29 cellular contexts compared by ENCODE assay signal in the genomic region with DNA sequence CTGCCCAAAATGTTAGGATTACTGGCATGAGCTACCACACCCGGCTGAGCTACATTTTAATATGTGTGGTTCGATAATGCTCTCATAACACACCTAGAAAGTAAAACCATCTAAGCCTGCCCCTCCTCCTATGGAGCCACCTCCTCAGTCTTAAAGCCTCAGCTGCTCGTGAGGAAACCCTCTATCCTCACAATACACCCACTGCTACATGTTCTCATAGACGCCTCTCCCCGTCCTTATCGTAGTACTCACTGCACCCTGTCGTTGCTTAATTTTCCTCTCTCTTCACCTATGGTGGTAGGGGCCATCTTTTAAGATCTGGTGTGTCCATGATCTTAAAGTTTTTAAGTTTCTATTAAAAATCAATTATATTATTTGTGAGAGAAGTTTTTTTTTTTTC.
DNase-seq lines count a peak whose midpoint lies in the region; ATAC-seq, FAIRE-seq and TF ChIP-seq lines count a peak whose summit lies in the region.
"Had no signal": no experiment of that assay in that cellular context is flagged by ENCODE, and none has a peak within 500 bp of the region (broad histone marks: within the 10 kb centered on the region; RNA-seq: fewer than 3 reads in every experiment).

No MANE protein-coding gene starts in this region.

- peak overlapping the region; percentile 46 for H2AFZ ChIP-seq in keratinocyte (ENCODE audit: control insufficient read depth, low read length)

- no peaks in the 10 kb centered on the region for H3K27me3 ChIP-seq in CD4-positive, CD25-positive, alpha-beta regulatory T cell (ENCODE audit: control insufficient read depth, insufficient read depth, low read length)
- H3K27me3 ChIP-seq in keratinocyte (ENCODE audit: control insufficient read depth, extremely low read depth, insufficient read depth, low read length) = no peaks in the 10 kb centered on the region
- H3K27me3 ChIP-seq: BE2C, esophagus squamous epithelium, gastrocnemius medialis had no signal

- POLR2A ChIA-PET in activated CD4-positive, alpha-beta memory T cell treated with anti-CD3 and anti-CD28 coated beads, Interleukin-2, amount 10 ng/mL, durations not matched to agents 7 days and 5 days (lab: Charles Lee) = interaction anchor here (0.7 to 4.7 kb wide), 9 partner anchors 10 to 120 kb away, joined by 3 to 21 read pairs (median 5); partner anchors contain the start of genes JAK2 and RCL1

- no peaks in the 10 kb centered on the region for H3K9me3 ChIP-seq in CD4-positive, CD25-positive, alpha-beta regulatory T cell (ENCODE audit: control insufficient read depth in 2 of 2, low read length in 2 of 2)
- no peaks in the 10 kb centered on the region for H3K9me3 ChIP-seq in keratinocyte (ENCODE audit: control insufficient read depth, low read depth, low read length)
- H3K9me3 ChIP-seq: A549, BE2C, esophagus squamous epithelium, gastrocnemius medialis, lower lobe of right lung had no signal

- no peaks in the 10 kb centered on the region for H3K9me1 ChIP-seq in keratinocyte (ENCODE audit: control insufficient read depth, extremely low read depth, insufficient read depth, low read length)

- H3K4me2 ChIP-seq in keratinocyte (ENCODE audit: control insufficient read depth, extremely low read depth, insufficient read depth, low read depth, low read length) = peak overlapping the region; percentile 46
- H3K4me2 ChIP-seq: A549 had no signal

- H3K27ac ChIP-seq in CD4-positive, CD25-positive, alpha-beta regulatory T cell (ENCODE audit: insufficient read depth, low read length, poor library complexity, severe bottlenecking) = peak overlapping the region; percentile 20
- no peak overlapping the region for H3K27ac ChIP-seq in keratinocyte (ENCODE audit: control insufficient read depth, insufficient read depth, low read length)
- H3K27ac ChIP-seq: A549, esophagus squamous epithelium had no signal

- peaks cover 9% of the 10 kb centered on the region for H3K36me3 ChIP-seq in CD4-positive, CD25-positive, alpha-beta regulatory T cell (ENCODE audit: control insufficient read depth, insufficient read depth, low read length)
- no peaks in the 10 kb centered on the region for H3K36me3 ChIP-seq in keratinocyte (ENCODE audit: control insufficient read depth in 2 of 2, extremely low read depth in 1 of 2, insufficient read depth in 2 of 2, low read length in 2 of 2)

- H3K79me2 ChIP-seq in keratinocyte (ENCODE audit: control insufficient read depth, insufficient read depth, low read length) = no peaks in the 10 kb centered on the region

- H4K20me1 ChIP-seq in keratinocyte (ENCODE audit: control insufficient read depth, extremely low read depth, insufficient read depth, low read length) = no peaks in the 10 kb centered on the region

- H3K4me1 ChIP-seq in CD4-positive, CD25-positive, alpha-beta regulatory T cell (ENCODE audit: control insufficient read depth, insufficient read depth, low read length, poor library complexity, severe bottlenecking) = peaks cover 12% of the 10 kb centered on the region
- peaks cover 29% of the 10 kb centered on the region for H3K4me1 ChIP-seq in keratinocyte (ENCODE audit: control insufficient read depth, extremely low read depth, insufficient read depth, low read length)
- H3K4me1 ChIP-seq: A549, lower lobe of right lung had no signal

- H3K9ac ChIP-seq in keratinocyte (ENCODE audit: control insufficient read depth, extremely low read depth, insufficient read depth, low read length) = no peak overlapping the region

- H3K4me1 Mint-ChIP-seq in CD4-positive, CD25-positive, alpha-beta regulatory T cell = peaks cover 3 to 32% (median 18%) of the 10 kb centered on the region in 4 donors
- peaks cover 40% of the 10 kb centered on the region for H3K4me1 Mint-ChIP-seq in activated CD4-positive, alpha-beta memory T cell treated with anti-CD3 and anti-CD28 coated beads, Interleukin-2, amount 10 ng/mL, durations not matched to agents 7 days and 5 days

- no peaks in the 10 kb centered on the region for H3K27me3 Mint-ChIP-seq in CD4-positive, CD25-positive, alpha-beta regulatory T cell
- H3K27me3 Mint-ChIP-seq in activated CD4-positive, alpha-beta memory T cell treated with anti-CD3 and anti-CD28 coated beads, Interleukin-2, amount 10 ng/mL, durations not matched to agents 7 days and 5 days = no peaks in the 10 kb centered on the region
- H3K27me3 Mint-ChIP-seq: effector memory CD8-positive, alpha-beta T cell; type B pancreatic cell had no signal

- H3K36me3 Mint-ChIP-seq in CD4-positive, CD25-positive, alpha-beta regulatory T cell = peaks cover 23% of the 10 kb centered on the region
- H3K36me3 Mint-ChIP-seq in activated CD4-positive, alpha-beta memory T cell treated with anti-CD3 and anti-CD28 coated beads, Interleukin-2, amount 10 ng/mL, durations not matched to agents 7 days and 5 days (ENCODE audit: low read depth) = peaks cover 22% of the 10 kb centered on the region

- peak; percentile 44 for ATAC-seq in CD4-positive, CD25-positive, alpha-beta regulatory T cell (ENCODE audit: low read depth in 2 of 2)
- ATAC-seq in HG02973 (IDR thresholded peaks at IDR 0.05; ENCODE audit: unreplicated experiment) = no peak
- ATAC-seq: A549; effector memory CD8-positive, alpha-beta T cell; GM12878; lower lobe of right lung had no signal

- H3K27ac Mint-ChIP-seq in CD4-positive, CD25-positive, alpha-beta regulatory T cell = peak overlapping the region; percentile 22 to 78 (median 69)
- H3K27ac Mint-ChIP-seq in activated CD4-positive, alpha-beta memory T cell treated with anti-CD3 and anti-CD28 coated beads, Interleukin-2, amount 10 ng/mL, durations not matched to agents 7 days and 5 days = peak overlapping the region; percentile 84
- H3K27ac Mint-ChIP-seq: HFFc6, type B pancreatic cell had no signal

- no peak for TF ChIP-seq CTCF in keratinocyte (optimal IDR thresholded peaks at IDR 0.05 in 1 of 3, IDR thresholded peaks at IDR 0.05 in 1 of 3, conservative IDR thresholded peaks at IDR 0.05 in 1 of 3; ENCODE audit: extremely low read depth in 1 of 3, insufficient read depth in 2 of 3, low read length in 3 of 3)

- H3K4me3 ChIP-seq in CD4-positive, CD25-positive, alpha-beta regulatory T cell (ENCODE audit: low read depth, low read length) = peak overlapping the region; percentile 19
- H3K4me3 ChIP-seq in keratinocyte (ENCODE audit: control insufficient read depth in 2 of 3, extremely low read depth in 1 of 3, insufficient read depth in 2 of 3, low read depth in 1 of 3, low read length in 3 of 3) = no peak overlapping the region
- H3K4me3 ChIP-seq: A549, esophagus squamous epithelium, gastrocnemius medialis, GM12878, lower lobe of right lung, skin epidermis had no signal

- no peaks in the 10 kb centered on the region for H3K9me3 Mint-ChIP-seq in CD4-positive, CD25-positive, alpha-beta regulatory T cell
- H3K9me3 Mint-ChIP-seq in activated CD4-positive, alpha-beta memory T cell treated with anti-CD3 and anti-CD28 coated beads, Interleukin-2, amount 10 ng/mL, durations not matched to agents 7 days and 5 days = no peaks in the 10 kb centered on the region
- H3K9me3 Mint-ChIP-seq: effector memory CD8-positive, alpha-beta T cell; HFFc6; type B pancreatic cell had no signal

- DNase-seq in activated CD4-positive, alpha-beta T cell treated with anti-CD3 and anti-CD28 coated beads for 48 hours = peak; percentile 31
- no peak for DNase-seq in activated CD4-positive, alpha-beta T cell treated with anti-CD3 and anti-CD28 coated beads, Interleukin-2, amount 50 U/mL, for 1 hour
- DNase-seq in CD4-positive, CD25-positive, alpha-beta regulatory T cell = peak in 1 of 3 donors; percentile 74
- peak; percentile 34 for DNase-seq in activated CD4-positive, alpha-beta memory T cell treated with anti-CD3 and anti-CD28 coated beads, Interleukin-2, amount 10 ng/mL, durations not matched to agents 7 days and 5 days
- no peak for DNase-seq in keratinocyte (ENCODE audit: low read depth, low spot score)
- DNase-seq in inferior parietal cortex (ENCODE audit: extremely low spot score) = no peak
- DNase-seq in NCI-H226 = no peak
- DNase-seq: BE2C; COR-L47; DND-41; effector memory CD8-positive, alpha-beta T cell; esophagus squamous epithelium; hypothalamus; islet precursor cell; lower lobe of right lung; NCI-H1048; NCI-H187; NCI-H748 treated with DMSO at 0.1 percent for 48 hours; stimulated activated CD4-positive, alpha-beta T cell treated with anti-CD3 and anti-CD28 coated beads, Interleukin-2, amount 100 ng/mL, for 24 hours; stimulated activated naive CD4-positive, alpha-beta T cell; T-helper 9 cell had no signal

- dilution Hi-C loops in keratinocyte (cut with MboI; ENCODE audit: extremely low pct_ligation_motif_present, low sequenced_read_pairs) = no loop called here

- H3K4me3 Mint-ChIP-seq in CD4-positive, CD25-positive, alpha-beta regulatory T cell = peak overlapping the region in 1 of 4 donors; percentile 17
- no peak overlapping the region for H3K4me3 Mint-ChIP-seq in activated CD4-positive, alpha-beta memory T cell treated with anti-CD3 and anti-CD28 coated beads, Interleukin-2, amount 10 ng/mL, durations not matched to agents 7 days and 5 days
- H3K4me3 Mint-ChIP-seq: effector memory CD8-positive, alpha-beta T cell; HFFc6; type B pancreatic cell had no signal

- no peak for FAIRE-seq in keratinocyte (lab: Jason Lieb, UNC)
- FAIRE-seq: A549, colon, GM12878 had no signal

- CTCF ChIA-PET in activated CD4-positive, alpha-beta memory T cell treated with anti-CD3 and anti-CD28 coated beads, Interleukin-2, amount 10 ng/mL, durations not matched to agents 7 days and 5 days (lab: Charles Lee) = interaction anchor here (0.6 to 1.6 kb wide), 12 partner anchors 10 to 123 kb away, joined by 3 to 11 read pairs (median 3); partner anchors contain the start of gene JAK2

Comparison
In these comparisons a context has a peak if more than half of its experiments do, and no peak if none do; other contexts are left out.
1. DNase-seq: peak in activated CD4-positive, alpha-beta T cell treated with anti-CD3 and anti-CD28 coated beads for 48 hours (single experiment) and activated CD4-positive, alpha-beta memory T cell treated with anti-CD3 and anti-CD28 coated beads, Interleukin-2, amount 10 ng/mL, durations not matched to agents 7 days and 5 days (single experiment); none in activated CD4-positive, alpha-beta T cell treated with anti-CD3 and anti-CD28 coated beads, Interleukin-2, amount 50 U/mL, for 1 hour (single experiment), keratinocyte (single experiment), inferior parietal cortex (single experiment) and NCI-H226 (single experiment).